In genomic region chr7:25598765-25599164, GRCh38 we compare ENCODE assay signal across 19 cellular contexts.
"Had no signal": no experiment of that assay in that cellular context is flagged by ENCODE, and none has a peak within 500 bp of the region (broad histone marks: within the 10 kb centered on the region; RNA-seq: fewer than 3 reads in every experiment).

No MANE protein-coding gene starts in this region.

- FAIRE-seq: bronchial epithelial cell, TTC549 had no signal

- DNase-seq: activated B cell treated with CpG ODN at 0.5 μM for 24 hours; activated CD8-positive, alpha-beta memory T cell treated with anti-CD3 and anti-CD28 coated beads, Interleukin-2, amount 50 U/mL, for 4 hours; activated CD8-positive, alpha-beta T cell treated with anti-CD3 and anti-CD28 coated beads for 36 hours; activated naive CD4-positive, alpha-beta T cell treated with anti-CD3 and anti-CD28 coated beads, Interleukin-2, amount 50 U/mL, for 16 hours; activated naive CD8-positive, alpha-beta T cell treated with anti-CD3 and anti-CD28 coated beads, Interleukin-2, amount 10 ng/mL, durations not matched to agents 7 days and 5 days; aorta; central memory CD4-positive, alpha-beta T cell; KBM-7; NCI-H1048; NCI-H146; NCI-H187 treated with DMSO at 0.1 percent for 48 hours; NCI-H2081 treated with DMSO at 0.1 percent for 48 hours; NCI-H526 treated with DMSO at 0.1 percent for 48 hours; NCI-H82; SIG-M5; T-helper 17 cell; T-helper 9 cell had no signal

- ATAC-seq: activated CD8-positive, alpha-beta T cell treated with anti-CD3 and anti-CD28 coated beads for 36 hours; T-helper 17 cell had no signal
